22 cellular contexts compared by ENCODE assay signal in the genomic region with DNA sequence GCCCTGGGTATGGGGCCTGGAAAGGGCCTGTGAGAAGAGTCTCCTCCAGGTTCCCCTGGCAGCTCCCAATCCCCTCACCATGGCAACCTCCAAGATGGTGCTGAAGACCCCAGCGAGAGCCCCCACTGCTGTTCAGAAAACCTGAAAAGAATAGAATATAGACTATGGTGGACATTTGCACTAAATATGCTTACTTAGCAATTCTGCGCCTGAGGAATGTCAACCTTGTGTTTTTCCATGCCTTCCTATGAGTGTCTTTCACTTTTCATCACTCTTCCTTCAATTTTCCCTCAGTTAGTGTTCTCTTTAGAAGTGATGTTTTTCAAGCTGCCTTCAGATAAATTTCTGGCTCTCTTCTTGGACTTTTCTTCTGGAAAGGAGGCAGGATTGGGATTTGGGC.
"Had no signal": no experiment of that assay in that cellular context is flagged by ENCODE, and none has a peak within 500 bp of the region (broad histone marks: within the 10 kb centered on the region; RNA-seq: fewer than 3 reads in every experiment).

No MANE protein-coding gene starts in this region.

- H3K27me3 ChIP-seq: colonic mucosa, esophagus muscularis mucosa, foreskin keratinocyte, gastroesophageal sphincter, heart left ventricle, hepatocyte had no signal

- H3K4me1 ChIP-seq: colonic mucosa, esophagus muscularis mucosa, foreskin keratinocyte, gastroesophageal sphincter, heart left ventricle, left ventricle myocardium inferior, lower lobe of right lung had no signal

- H3K27ac ChIP-seq: colonic mucosa, esophagus muscularis mucosa, foreskin keratinocyte, gastroesophageal sphincter, heart left ventricle, hepatocyte, left ventricle myocardium inferior, lower lobe of right lung had no signal

- DNase-seq: colonic mucosa; cortex of kidney; effector CD4-positive, alpha-beta T cell; effector memory CD4-positive, alpha-beta T cell; foreskin keratinocyte; heart left ventricle; hypothalamus; immature natural killer cell; islet precursor cell; kidney; kidney glomerular epithelial cell; left colon; left ventricle myocardium inferior; lower lobe of right lung; mesendoderm; midbrain had no signal

- FAIRE-seq: endothelial cell of umbilical vein, frontal cortex, kidney had no signal

- H3K4me3 ChIP-seq: colonic mucosa, esophagus muscularis mucosa, gastroesophageal sphincter, heart left ventricle, hepatocyte, left ventricle myocardium inferior, lower lobe of right lung had no signal

- H2AFZ ChIP-seq: hepatocyte had no signal

- H3K79me2 ChIP-seq: hepatocyte had no signal

- H3K9me3 ChIP-seq: colonic mucosa, esophagus muscularis mucosa, gastroesophageal sphincter, heart left ventricle, left ventricle myocardium inferior, lower lobe of right lung had no signal

- ATAC-seq: foreskin keratinocyte, gastroesophageal sphincter, heart left ventricle, left colon, left lobe of liver, lower lobe of right lung had no signal

- H3K4me2 ChIP-seq: hepatocyte had no signal

- H3K36me3 ChIP-seq: colonic mucosa, esophagus muscularis mucosa, gastroesophageal sphincter, heart left ventricle, left ventricle myocardium inferior, lower lobe of right lung had no signal
